Comparison of ENCODE assay signal across 11 cellular contexts in genomic region chr7:121397346-121397745, GRCh38. TPM values are rescaled to one million over a fixed set of nuclear protein-coding genes. Genes with fewer than 3 reads are reported as not detected.
DNase-seq lines count a peak whose midpoint lies in the region; ATAC-seq lines count a peak whose summit lies in the region.
"Had no signal": no experiment of that assay in that cellular context is flagged by ENCODE, and none has a peak within 500 bp of the region (broad histone marks: within the 10 kb centered on the region; RNA-seq: fewer than 3 reads in every experiment).

No MANE protein-coding gene starts in this region.

- H3K36me3 Mint-ChIP-seq in T-helper 17 cell (ENCODE audit: low read depth): no peaks in the 10 kb centered on the region

- intact Hi-C loops in left colon (cut with DNase I, micrococcal nuclease): no loop called here
- intact Hi-C loops in Right ventricle myocardium superior (cut with DNase I): no loop called here

- no peaks in the 10 kb centered on the region for H3K9me3 ChIP-seq in T-helper 17 cell (ENCODE audit: control insufficient read depth, low read length, poor library complexity, severe bottlenecking)
- H3K9me3 ChIP-seq: breast epithelium had no signal

- H3K27ac Mint-ChIP-seq in T-helper 17 cell: no peak overlapping the region

- DNase-seq in ACHN (peak; percentile 48), DMS53 (lab: John Stamatoyannopoulos, UW) (peak; percentile 78), T-helper 17 cell (no peak), left colon (no peak), Right ventricle myocardium superior (no peak), SW 1271 (lab: John Stamatoyannopoulos, UW) (no peak)
- DNase-seq: NCI-H510A; stimulated activated CD4-positive, alpha-beta T cell treated with anti-CD3 and anti-CD28 coated beads, Interleukin-15, amount 100 ng/mL, for 24 hours had no signal

- in situ Hi-C loops in ACHN (cut with HindIII; ENCODE audit: low pct_ligation_motif_present, low pct_unique_long_range_greater_than_20kb, low sequenced_read_pairs): no loop called here

- ATAC-seq in T-helper 17 cell: no peak
- ATAC-seq in left colon: peak; percentile 64
- no peak for ATAC-seq in GM18873 (IDR thresholded peaks at IDR 0.05; ENCODE audit: low FRiP score, unreplicated experiment)
- no peak for ATAC-seq in Right ventricle myocardium superior (ENCODE audit: poor library complexity)
- ATAC-seq in GM19351 (IDR thresholded peaks at IDR 0.05; ENCODE audit: unreplicated experiment): no peak

- H3K27me3 Mint-ChIP-seq in T-helper 17 cell: no peaks in the 10 kb centered on the region

- peaks cover 6% of the 10 kb centered on the region for H3K4me1 Mint-ChIP-seq in T-helper 17 cell

- H3K4me3 Mint-ChIP-seq in T-helper 17 cell: peak overlapping the region; percentile 56

RNA-seq across cellular contexts. Expression of gene FAM3C, which starts 1.2 kb away (rescaled TPM):
- total RNA-seq in T-helper 17 cell (10 to 100 TPM; 10.6 to 16.6 TPM), left colon (10 to 100 TPM; 46.4 to 51.7 TPM), Right ventricle myocardium superior (36.5 TPM)

Comparison
In these comparisons a context has a peak if more than half of its experiments do, and no peak if none do; other contexts are left out.
1. DNase-seq: peak in ACHN (single experiment) and DMS53 (single experiment); none in T-helper 17 cell (0 of 3), left colon (0 of 2), Right ventricle myocardium superior (single experiment) and SW 1271 (0 of 2).